ENCODE assay signal across 21 cellular contexts in the genomic region with DNA sequence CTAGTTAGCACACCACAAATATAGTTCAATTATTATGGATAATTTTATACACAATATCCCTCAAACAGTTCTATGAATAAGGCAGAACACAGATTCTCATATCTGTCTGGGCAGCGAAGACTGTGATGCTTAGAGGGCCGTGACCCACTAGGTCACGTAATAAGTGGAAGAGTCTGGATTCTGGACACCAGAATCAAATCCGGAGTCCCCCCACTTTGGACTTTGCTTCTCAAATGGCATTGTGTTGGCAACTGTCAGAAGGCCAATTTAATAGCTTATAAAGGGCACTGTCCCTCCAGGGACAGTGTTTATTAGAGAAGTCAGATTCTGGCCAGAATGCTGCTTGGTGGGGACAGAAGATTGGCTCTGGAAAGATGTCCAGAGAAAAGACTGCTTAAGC.
"Had no signal": no experiment of that assay in that cellular context is flagged by ENCODE, and none has a peak within 500 bp of the region (broad histone marks: within the 10 kb centered on the region; RNA-seq: fewer than 3 reads in every experiment).

No MANE protein-coding gene starts in this region.

- H3K4me3 Mint-ChIP-seq: activated B cell treated with CpG ODN at 0.5 μM for 24 hours; activated CD4-positive, alpha-beta T cell treated with anti-CD3 and anti-CD28 coated beads for 36 hours; activated T-cell treated with anti-CD3 and anti-CD28 coated beads, Interleukin-2, amount 50 U/mL, for 4 hours; neural progenitor cell; T-helper 1 cell treated with Interleukin-12 subunit alpha and Interleukin-12 subunit beta and Interleukin-4 antibody, amounts not matched to agents 30 μg/mL and 1 μg/mL, for 36 hours had no signal

- H3K36me3 ChIP-seq: cardiac muscle cell, esophagus muscularis mucosa, left ventricle myocardium inferior, neural progenitor cell, spleen, upper lobe of left lung had no signal

- H3K27ac ChIP-seq: body of pancreas, cardiac muscle cell, esophagus muscularis mucosa, hepatocyte, left ventricle myocardium inferior, neural progenitor cell, spleen, upper lobe of left lung had no signal

- ATAC-seq: activated CD4-positive, alpha-beta T cell treated with anti-CD3 and anti-CD28 coated beads for 36 hours; activated T-cell treated with anti-CD3 and anti-CD28 coated beads, Interleukin-2, amount 50 U/mL, for 4 hours; body of pancreas; stimulated activated naive CD8-positive, alpha-beta T cell treated with anti-CD3 and anti-CD28 coated beads, Interleukin-15, Interleukin-2, amounts not matched to agents 100 U/mL and 50 U/mL, for 24 hours had no signal

- H3K27me3 Mint-ChIP-seq: activated B cell treated with CpG ODN at 0.5 μM for 24 hours; activated CD4-positive, alpha-beta T cell treated with anti-CD3 and anti-CD28 coated beads for 36 hours had no signal

- H3K9me3 Mint-ChIP-seq: activated B cell treated with CpG ODN at 0.5 μM for 24 hours; activated T-cell treated with anti-CD3 and anti-CD28 coated beads, Interleukin-2, amount 50 U/mL, for 4 hours; neural progenitor cell; T-helper 1 cell treated with Interleukin-12 subunit alpha and Interleukin-12 subunit beta and Interleukin-4 antibody, amounts not matched to agents 30 μg/mL and 1 μg/mL, for 36 hours had no signal

- H3K4me3 ChIP-seq: body of pancreas, cardiac muscle cell, esophagus muscularis mucosa, hepatocyte, left ventricle myocardium inferior, neural progenitor cell, spleen, upper lobe of left lung had no signal

- H3K27me3 ChIP-seq: body of pancreas, upper lobe of left lung had no signal

- H3K9me3 ChIP-seq: body of pancreas, esophagus muscularis mucosa, left ventricle myocardium inferior, spleen, upper lobe of left lung had no signal

- H3K4me1 ChIP-seq: body of pancreas, esophagus muscularis mucosa, left ventricle myocardium inferior, upper lobe of left lung had no signal

- H3K27ac Mint-ChIP-seq: neural progenitor cell; T-helper 1 cell treated with Interleukin-12 subunit alpha and Interleukin-12 subunit beta and Interleukin-4 antibody, amounts not matched to agents 30 μg/mL and 1 μg/mL, for 36 hours had no signal

- H3K36me3 Mint-ChIP-seq: neural progenitor cell had no signal

- DNase-seq: activated B cell treated with CpG ODN at 0.5 μM for 24 hours; activated CD4-positive, alpha-beta T cell treated with anti-CD3 and anti-CD28 coated beads for 36 hours; activated CD4-positive, alpha-beta T cell treated with anti-CD3 and anti-CD28 coated beads, Interleukin-2, amount 50 U/mL, for 4 hours; activated CD8-positive, alpha-beta memory T cell treated with anti-CD3 and anti-CD28 coated beads for 24 hours; activated CD8-positive, alpha-beta memory T cell treated with anti-CD3 and anti-CD28 coated beads, Interleukin-2, amount 50 U/mL, for 4 hours; activated naive CD4-positive, alpha-beta T cell treated with Interleukin-2 at 50 U/mL for 16 hours; activated T-cell treated with anti-CD3 and anti-CD28 coated beads, Interleukin-2, amount 50 U/mL, for 4 hours; anterior cingulate cortex; body of pancreas; dermis blood vessel endothelial cell; glutamatergic neuron; left ventricle myocardium inferior; stimulated activated CD4-positive, alpha-beta T cell treated with anti-CD3 and anti-CD28 coated beads, Interleukin-4, amount 100 ng/mL, for 1 hour; stimulated activated naive CD8-positive, alpha-beta T cell treated with anti-CD3 and anti-CD28 coated beads, Interleukin-15, Interleukin-2, amounts not matched to agents 100 U/mL and 50 U/mL, for 24 hours; upper lobe of left lung had no signal
